8 cellular contexts compared by ENCODE assay signal in the genomic region with DNA sequence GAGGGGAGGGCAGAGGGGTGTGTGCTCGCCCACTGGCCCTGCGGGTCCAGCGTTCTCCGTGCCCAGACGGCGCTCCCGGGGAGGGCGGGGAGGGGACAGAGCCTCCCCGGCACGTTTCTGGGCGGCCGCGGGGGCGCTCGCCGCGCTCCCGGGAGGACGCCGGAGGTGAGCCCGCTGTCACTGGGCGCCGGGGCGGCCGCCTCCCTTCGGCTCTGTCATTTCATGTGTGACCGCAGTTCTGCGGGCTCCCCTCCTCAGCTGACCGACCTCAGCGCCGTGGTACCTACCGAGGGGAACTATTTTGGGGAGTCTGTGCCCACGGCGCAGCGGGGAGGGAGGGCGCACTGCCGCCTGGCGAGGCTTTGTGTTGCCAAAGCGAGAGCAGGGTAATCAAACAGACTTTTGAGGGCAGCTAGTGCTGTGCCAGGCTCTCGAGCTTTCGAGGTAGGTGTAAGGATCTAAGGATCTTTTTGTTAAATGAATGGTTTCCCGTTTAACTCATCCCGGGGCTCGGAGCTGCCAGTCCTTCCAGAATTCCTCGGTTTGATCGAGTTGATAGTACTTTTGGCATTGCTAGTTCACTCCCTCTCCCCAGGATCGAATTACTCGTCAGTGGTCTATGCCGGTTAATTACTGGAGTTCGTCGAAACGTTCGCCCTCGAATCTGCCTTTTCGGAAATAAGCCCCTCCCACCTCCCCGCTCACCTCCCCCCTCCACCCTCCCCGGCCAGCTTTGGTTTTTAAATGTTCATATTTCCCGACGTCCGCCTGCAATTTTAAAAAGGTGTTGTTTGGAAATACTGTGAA. TPM values are rescaled to one million over a fixed set of nuclear protein-coding genes. Genes with fewer than 3 reads are reported as not detected.
DNase-seq lines count a peak whose midpoint lies in the region; ATAC-seq, FAIRE-seq and TF ChIP-seq lines count a peak whose summit lies in the region.

No MANE protein-coding gene starts in this region.

- H2BK15ac ChIP-seq in neuronal stem cell (ENCODE audit: low read length) = no peak overlapping the region

- H3K9ac ChIP-seq in neuronal stem cell (ENCODE audit: low read depth, low read length, poor library complexity) = peak overlapping the region; percentile 86

- H3K4ac ChIP-seq in neuronal stem cell (ENCODE audit: low read length) = no peak overlapping the region

- H3K9me3 Mint-ChIP-seq in CD4-positive, CD25-positive, alpha-beta regulatory T cell = no peaks in the 10 kb centered on the region

- peak overlapping the region; percentile 100 for H3K4me3 ChIP-seq in CD4-positive, CD25-positive, alpha-beta regulatory T cell (ENCODE audit: low read depth, low read length)
- H3K4me3 ChIP-seq in PC-9 = peak overlapping the region; percentile 76
- peak overlapping the region; percentile 63 to 83 for H3K4me3 ChIP-seq in neuronal stem cell (ENCODE audit: low read length in 2 of 2)
- peak overlapping the region; percentile 97 for H3K4me3 ChIP-seq in thoracic aorta

- no peak overlapping the region for H2BK5ac ChIP-seq in neuronal stem cell (ENCODE audit: low read length)

- peak overlapping the region; percentile 44 for H3K18ac ChIP-seq in neuronal stem cell (ENCODE audit: low read length)

- H3K27ac Mint-ChIP-seq in CD4-positive, CD25-positive, alpha-beta regulatory T cell = peak overlapping the region; percentile 93 to 98 (median 98)

- peaks cover 54% of the 10 kb centered on the region for H3K4me1 ChIP-seq in CD4-positive, CD25-positive, alpha-beta regulatory T cell (ENCODE audit: control insufficient read depth, insufficient read depth, low read length, poor library complexity, severe bottlenecking)
- H3K4me1 ChIP-seq in PC-9 (replicated peaks; ENCODE audit: insufficient read depth) (peaks cover 31% of the 10 kb centered on the region), neuronal stem cell (ENCODE audit: control insufficient read depth in 2 of 2, insufficient read depth in 1 of 2, low read depth in 1 of 2, low read length in 2 of 2) (peaks cover 0 to 4% of the 10 kb centered on the region in 2 donors), thoracic aorta (ENCODE audit: control insufficient read depth in 1 of 2, low read depth in 2 of 2) (peaks cover 14 to 33% of the 10 kb centered on the region in 2 donors)

- H2AFZ ChIP-seq in PC-9 = peak overlapping the region; percentile 96
- peak overlapping the region; percentile 95 for H2AFZ ChIP-seq in neuronal stem cell (ENCODE audit: low read length)

- no peak overlapping the region for H4K91ac ChIP-seq in neuronal stem cell (ENCODE audit: low read depth, low read length, poor library complexity)

- H3K4me1 Mint-ChIP-seq in CD4-positive, CD25-positive, alpha-beta regulatory T cell = peaks cover 29 to 56% (median 38%) of the 10 kb centered on the region in 4 donors

- no peaks in the 10 kb centered on the region for H3K9me2 ChIP-seq in PC-9 (ENCODE audit: insufficient read depth)

- peaks cover 6% of the 10 kb centered on the region for H3K27me3 Mint-ChIP-seq in CD4-positive, CD25-positive, alpha-beta regulatory T cell

- H3K4me2 ChIP-seq in PC-9 (peak overlapping the region; percentile 91), neuronal stem cell (ENCODE audit: insufficient read depth, low read length, poor library complexity, severe bottlenecking) (peak overlapping the region; percentile 91)

- no peaks in the 10 kb centered on the region for H3K79me1 ChIP-seq in neuronal stem cell (ENCODE audit: low read depth, low read length)

- H2AK5ac ChIP-seq in neuronal stem cell (ENCODE audit: low read depth, low read length) = no peak overlapping the region

- peak overlapping the region; percentile 95 for H3K27ac ChIP-seq in CD4-positive, CD25-positive, alpha-beta regulatory T cell (ENCODE audit: insufficient read depth, low read length, poor library complexity, severe bottlenecking)
- H3K27ac ChIP-seq in PC-9 = peak overlapping the region; percentile 43
- H3K27ac ChIP-seq in neuronal stem cell (replicated peaks; ENCODE audit: low read length) = no peak overlapping the region
- peak overlapping the region; percentile 98 to 99 for H3K27ac ChIP-seq in thoracic aorta

- TF ChIP-seq CTCF in PC-9 (conservative IDR thresholded peaks at IDR 0.05) (no peak), thoracic aorta (IDR thresholded peaks at IDR 0.05) (peak; percentile 11)

- H4K20me1 ChIP-seq in PC-9 (ENCODE audit: insufficient read depth) = no peaks in the 10 kb centered on the region

- H3K36me3 ChIP-seq in CD4-positive, CD25-positive, alpha-beta regulatory T cell (ENCODE audit: control insufficient read depth, insufficient read depth, low read length) = peaks cover 6% of the 10 kb centered on the region
- H3K36me3 ChIP-seq in PC-9 (ENCODE audit: low read depth) (peaks cover 8% of the 10 kb centered on the region; the same call in 1 of the 2 replicates), neuronal stem cell (replicated peaks in 1 of 2; ENCODE audit: control insufficient read depth in 2 of 2, insufficient read depth in 2 of 2, low read length in 2 of 2) (no peaks in the 10 kb centered on the region), thoracic aorta (no peaks in the 10 kb centered on the region)

- no peaks in the 10 kb centered on the region for H3K27me3 ChIP-seq in CD4-positive, CD25-positive, alpha-beta regulatory T cell (ENCODE audit: control insufficient read depth, insufficient read depth, low read length)
- H3K27me3 ChIP-seq in PC-9 (ENCODE audit: insufficient read depth, low read depth) (no peaks in the 10 kb centered on the region), neuronal stem cell (ENCODE audit: control insufficient read depth in 3 of 3, insufficient read depth in 3 of 3, low read depth in 1 of 3, low read length in 3 of 3) (peaks cover 0 to 6% (median 0%) of the 10 kb centered on the region in 3 experiments), thoracic aorta (replicated peaks; ENCODE audit: insufficient read depth) (no peaks in the 10 kb centered on the region)

- H3K9me3 ChIP-seq in CD4-positive, CD25-positive, alpha-beta regulatory T cell (ENCODE audit: control insufficient read depth in 2 of 2, low read length in 2 of 2) = no peaks in the 10 kb centered on the region
- no peaks in the 10 kb centered on the region for H3K9me3 ChIP-seq in PC-9 (ENCODE audit: insufficient read depth, low read depth)
- no peaks in the 10 kb centered on the region for H3K9me3 ChIP-seq in neuronal stem cell (replicated peaks in 1 of 2; ENCODE audit: control insufficient read depth in 2 of 2, insufficient read depth in 1 of 2, low read depth in 1 of 2, low read length in 2 of 2)
- no peaks in the 10 kb centered on the region for H3K9me3 ChIP-seq in thoracic aorta

- intact Hi-C loops in PC-9 (cut with micrococcal nuclease; ENCODE audit: unreplicated experiment) = loop anchor here (1.0 to 10.0 kb wide), 8 partner anchors 78 to 1181 kb away; no protein-coding TSS in a partner anchor

- FAIRE-seq in frontal cortex (lab: Jason Lieb, UNC) = no peak

- H2BK12ac ChIP-seq in neuronal stem cell (ENCODE audit: low read length) = no peak overlapping the region

- no peak overlapping the region for H2BK120ac ChIP-seq in neuronal stem cell (ENCODE audit: low read depth, low read length)

- peak; percentile 61 to 84 (median 69) for DNase-seq in CD4-positive, CD25-positive, alpha-beta regulatory T cell
- DNase-seq in PC-9 (peak; percentile 42 to 51), frontal cortex (ENCODE audit: low spot score in 2 of 2) (peak; percentile 45 to 54), neuronal stem cell (ENCODE audit: low spot score) (peak; percentile 30), thoracic aorta (ENCODE audit: low spot score) (no peak)
- DNase-seq in activated gamma-delta T cell treated with anti-CD3 and anti-CD28 coated beads, Interleukin-2, amount 50 U/mL, for 16 hours (ENCODE audit: low read depth) = peak; percentile 43

- no peak overlapping the region for H3K14ac ChIP-seq in neuronal stem cell (ENCODE audit: low read length)

- no peak overlapping the region for H3K23ac ChIP-seq in neuronal stem cell (ENCODE audit: low read depth, low read length, poor library complexity)

- H4K8ac ChIP-seq in neuronal stem cell (ENCODE audit: low read depth, low read length) = no peak overlapping the region

- H3K79me2 ChIP-seq in PC-9 (ENCODE audit: low read depth) = peaks cover 30% of the 10 kb centered on the region

- POLR2A ChIA-PET in PC-9 (lab: Charles Lee; ENCODE audit: unreplicated experiment) = interaction anchor here (0.5 to 0.8 kb wide), 6 partner anchors 35 to 191 kb away, joined by 3 to 14 read pairs (median 3); no protein-coding TSS in a partner anchor

- H3K4me3 Mint-ChIP-seq in CD4-positive, CD25-positive, alpha-beta regulatory T cell = peak overlapping the region; percentile 90 to 93 (median 92)

- peaks cover 3% of the 10 kb centered on the region for H3K36me3 Mint-ChIP-seq in CD4-positive, CD25-positive, alpha-beta regulatory T cell

- WGBS in neuronal stem cell (ENCODE audit: extremely low coverage in 2 of 2, insufficient read length in 2 of 2, insufficient replicate concordance in 1 of 2), 2 donors = no CpG with 5 or more reads among the region's 60 CpGs

- ATAC-seq in CD4-positive, CD25-positive, alpha-beta regulatory T cell (ENCODE audit: low read depth in 2 of 2) = peak; percentile 38 to 51
- ATAC-seq in GM19351 (IDR thresholded peaks at IDR 0.05; ENCODE audit: unreplicated experiment) = peak; percentile 42
- ATAC-seq in HG03460 (IDR thresholded peaks at IDR 0.05; ENCODE audit: unreplicated experiment) = peak; percentile 47
- peak; percentile 47 for ATAC-seq in thoracic aorta (ENCODE audit: insufficient number of reproducible peaks, low FRiP score, low read depth)

- H3F3A ChIP-seq in PC-9 (ENCODE audit: insufficient read depth, low read depth) = peaks cover 56% of the 10 kb centered on the region

- CTCF ChIA-PET in PC-9 (lab: Charles Lee) = interaction anchor here (0.6 to 1.3 kb wide), 4 partner anchors 10 to 505 kb away, joined by 4 to 14 read pairs (median 6); no protein-coding TSS in a partner anchor

- no TSS peak for BruUV-seq in PC-9 (replicated peaks; lab: Mats Ljungman, UMichigan)

RNA-seq across cellular contexts. Expression of gene ARID5B, which starts 1.9 kb away (rescaled TPM):
- 169 TPM for total RNA-seq in CD4-positive, CD25-positive, alpha-beta regulatory T cell
- polyA plus RNA-seq in CD4-positive, CD25-positive, alpha-beta regulatory T cell = 10 to 100 TPM; 58.1 to 67.2 (median 62.5) TPM
- 7.4 and 8.5 TPM in 2 replicates for total RNA-seq in PC-9 (2021)
- 19.6 TPM for total RNA-seq in frontal cortex
- 1.8 TPM for polyA plus RNA-seq in neuronal stem cell (2013, experiment 1 of 2)
- 1.8 TPM for polyA plus RNA-seq in neuronal stem cell (2013, experiment 2 of 2)
- total RNA-seq in thoracic aorta = 10 to 100 TPM; 60.7 to 80.4 TPM
